Comparison of ENCODE assay signal across 17 cellular contexts in genomic region chr19:42229263-42229854, GRCh38. TPM values are rescaled to one million over a fixed set of nuclear protein-coding genes. Genes with fewer than 3 reads are reported as not detected.
DNase-seq lines count a peak whose midpoint lies in the region; ATAC-seq, FAIRE-seq and TF ChIP-seq lines count a peak whose summit lies in the region.
"Had no signal": no experiment of that assay in that cellular context is flagged by ENCODE, and none has a peak within 500 bp of the region (broad histone marks: within the 10 kb centered on the region; RNA-seq: fewer than 3 reads in every experiment).

No MANE protein-coding gene starts in this region.

- H3K4me3 ChIP-seq in CD8-positive, alpha-beta T cell (ENCODE audit: low read depth, low read length): no peak overlapping the region
- H3K4me3 ChIP-seq in HCT116 (replicated peaks in 1 of 2; ENCODE audit: low read depth in 1 of 2, low read length in 2 of 2) (no peak overlapping the region), mesodermal cell (ENCODE audit: extremely low read depth, insufficient read depth, low read length, poor library complexity, severe bottlenecking) (no peak overlapping the region), small intestine (ENCODE audit: low read depth in 1 of 2, low read length in 2 of 2) (no peak overlapping the region)
- H3K4me3 ChIP-seq: coronary artery, thoracic aorta had no signal

- RAD21 ChIA-PET in HCT116 (lab: Charles Lee; ENCODE audit: low non-redundant PET in 1 of 2, low total read pairs in 2 of 2, uncharacterized antibody in 2 of 2, unreplicated experiment in 2 of 2): no interaction called here

- no peaks in the 10 kb centered on the region for H4K20me1 ChIP-seq in HCT116 (ENCODE audit: insufficient read depth)

- no peaks in the 10 kb centered on the region for H3K27me3 ChIP-seq in CD8-positive, alpha-beta T cell (ENCODE audit: insufficient read depth, low read length)
- no peaks in the 10 kb centered on the region for H3K27me3 ChIP-seq in HCT116 (ENCODE audit: insufficient read depth, low read length)
- H3K27me3 ChIP-seq in small intestine (ENCODE audit: control insufficient read depth in 2 of 2, insufficient read depth in 2 of 2, low read length in 2 of 2): no peaks in the 10 kb centered on the region

- no peaks in the 10 kb centered on the region for H3K9me3 ChIP-seq in CD8-positive, alpha-beta T cell (ENCODE audit: low read length)
- H3K9me3 ChIP-seq in HCT116 (ENCODE audit: control insufficient read depth in 1 of 2, insufficient read depth in 1 of 2, low read depth in 1 of 2, low read length in 2 of 2): no peaks in the 10 kb centered on the region
- H3K9me3 ChIP-seq in mesodermal cell (ENCODE audit: control insufficient read depth, low read length): no peaks in the 10 kb centered on the region
- H3K9me3 ChIP-seq in small intestine (ENCODE audit: control insufficient read depth, low read depth): no peaks in the 10 kb centered on the region
- H3K9me3 ChIP-seq: thoracic aorta had no signal

- H3K79me2 ChIP-seq in HCT116 (ENCODE audit: insufficient read depth, low read length): peaks cover 71% of the 10 kb centered on the region; the same call in 1 of the 2 replicates

- peaks cover 21% of the 10 kb centered on the region for H3K4me1 Mint-ChIP-seq in CD8-positive, alpha-beta T cell (ENCODE audit: low read depth)

- peak overlapping the region; percentile 66 for H3K27ac Mint-ChIP-seq in CD8-positive, alpha-beta T cell
- H3K27ac Mint-ChIP-seq in activated naive CD4-positive, alpha-beta T cell treated with anti-CD3 and anti-CD28 coated beads, Interleukin-2, amount 50 U/mL, for 72 hours: peak overlapping the region; percentile 47 to 80

- H3K9me2 ChIP-seq in HCT116 (ENCODE audit: insufficient read depth): no peaks in the 10 kb centered on the region

- CTCF ChIA-PET in CD8-positive, alpha-beta T cell (lab: Charles Lee): interaction anchor here (0.6 to 2.0 kb wide), 3 partner anchors 10 to 127 kb away, joined by 3 to 6 read pairs (median 3); no protein-coding TSS in a partner anchor
- CTCF ChIA-PET in HCT116 (lab: Charles Lee): no interaction called here

- no peak for ATAC-seq in CD8-positive, alpha-beta T cell
- peak; percentile 51 for ATAC-seq in HCT116
- peak in 1 of 2 donors; percentile 6 for ATAC-seq in activated naive CD4-positive, alpha-beta T cell treated with anti-CD3 and anti-CD28 coated beads, Interleukin-2, amount 50 U/mL, for 72 hours
- ATAC-seq in left colon: no peak
- ATAC-seq in HG03097 (IDR thresholded peaks at IDR 0.05; ENCODE audit: low FRiP score, unreplicated experiment): no peak
- ATAC-seq: activated CD4-positive, CD25-positive, alpha-beta regulatory T cell treated with anti-CD3 and anti-CD28 coated beads, Interleukin-2, amount 50 U/mL, for 24 hours had no signal

- peaks cover 64% of the 10 kb centered on the region for H3K36me3 ChIP-seq in CD8-positive, alpha-beta T cell (ENCODE audit: insufficient read depth, low read length)
- H3K36me3 ChIP-seq in HCT116 (ENCODE audit: control insufficient read depth in 1 of 2, insufficient read depth in 2 of 2, low read length in 2 of 2) (peaks cover 35 to 56% of the 10 kb centered on the region in 2 experiments), mesodermal cell (ENCODE audit: control insufficient read depth, insufficient read depth, low read length) (peaks cover 97% of the 10 kb centered on the region), small intestine (ENCODE audit: control insufficient read depth in 2 of 2, insufficient read depth in 2 of 2, low read length in 2 of 2) (peaks cover 21 to 31% of the 10 kb centered on the region in 2 donors)

- peaks cover 86% of the 10 kb centered on the region for H3K36me3 Mint-ChIP-seq in CD8-positive, alpha-beta T cell
- peaks cover 7 to 9% of the 10 kb centered on the region in 2 donors for H3K36me3 Mint-ChIP-seq in activated naive CD4-positive, alpha-beta T cell treated with anti-CD3 and anti-CD28 coated beads, Interleukin-2, amount 50 U/mL, for 72 hours

- DNase-seq in CD8-positive, alpha-beta T cell: no peak
- DNase-seq in HCT116 (ENCODE audit: low read depth, low spot score) (no peak), foreskin melanocyte (no peak), left colon (no peak), small intestine (no peak)
- no peak for DNase-seq in activated naive CD4-positive, alpha-beta T cell treated with anti-CD3 and anti-CD28 coated beads, Interleukin-2, amount 50 U/mL, for 72 hours (ENCODE audit: low spot score in 2 of 2)
- DNase-seq: activated effector memory CD4-positive, alpha-beta T cell treated with Interleukin-2 at 50 U/mL for 16 hours; COR-L47; GOT3; NCI-H1436 treated with DMSO at 0.1 percent for 48 hours; NCI-H526 had no signal

- no peak overlapping the region for H3K9ac ChIP-seq in HCT116 (ENCODE audit: low read length)

- WGBS in mesodermal cell (ENCODE audit: insufficient coverage in 2 of 2), 2 experiments: 75 to 85% methylated on average over 2 of the region's 5 CpGs
- 79 to 82% (median 79%) methylated on average over 5 of the region's 5 CpGs for WGBS in small intestine, 3 donors

- H2AFZ ChIP-seq in HCT116 (ENCODE audit: low read depth, low read length, poor library complexity, severe bottlenecking): no peak overlapping the region

- H3K27ac ChIP-seq in CD8-positive, alpha-beta T cell (ENCODE audit: low read depth, low read length): no peak overlapping the region
- H3K27ac ChIP-seq in HCT116 (ENCODE audit: low read depth, low read length): 0 out of 2 replicates have a peak overlapping the region, but pooled peaks have one; percentile 13
- H3K27ac ChIP-seq in mesodermal cell (ENCODE audit: low read depth, low read length, severe bottlenecking): peak overlapping the region; percentile 6
- no peak overlapping the region for H3K27ac ChIP-seq in small intestine (ENCODE audit: low read depth in 1 of 2, low read length in 1 of 2)
- H3K27ac ChIP-seq: coronary artery, thoracic aorta had no signal

- TF ChIP-seq POLR2A in HCT116 (IDR thresholded peaks at IDR 0.05; ENCODE audit: borderline replicate concordance, extremely low read depth, insufficient read depth, insufficient read length): no peak

- H3K4me3 Mint-ChIP-seq in CD8-positive, alpha-beta T cell: no peak overlapping the region

- intact Hi-C loops in CD8-positive, alpha-beta T cell (cut with DNase I, micrococcal nuclease): no loop called here
- intact Hi-C loops in HCT116 (cut with micrococcal nuclease): no loop called here
- intact Hi-C loops in left colon (cut with DNase I, micrococcal nuclease): no loop called here

- BruUV-seq in HCT116 (replicated peaks; lab: Mats Ljungman, UMichigan): no TSS peak

- no peaks in the 10 kb centered on the region for H3K9me3 Mint-ChIP-seq in CD8-positive, alpha-beta T cell
- no peaks in the 10 kb centered on the region for H3K9me3 Mint-ChIP-seq in activated naive CD4-positive, alpha-beta T cell treated with anti-CD3 and anti-CD28 coated beads, Interleukin-2, amount 50 U/mL, for 72 hours

- no peak overlapping the region for H3K4me2 ChIP-seq in HCT116 (ENCODE audit: low read length)

- no peaks in the 10 kb centered on the region for H3K27me3 Mint-ChIP-seq in CD8-positive, alpha-beta T cell (ENCODE audit: low read depth)

- no peak for FAIRE-seq in small intestine (lab: Jason Lieb, UNC)
- FAIRE-seq: HTR-8/SVneo had no signal

- POLR2A ChIA-PET in CD8-positive, alpha-beta T cell (lab: Charles Lee): no interaction called here
- POLR2A ChIA-PET in HCT116 (lab: Charles Lee): no interaction called here

- TF ChIP-seq CTCF in CD8-positive, alpha-beta T cell (IDR thresholded peaks at IDR 0.05): no peak
- peak in 2 of 3 experiments; percentile 21 to 30; a peak in 1 of 6 replicates for TF ChIP-seq CTCF in HCT116 (IDR thresholded peaks at IDR 0.05 in 2 of 3, conservative IDR thresholded peaks at IDR 0.05 in 1 of 3; ENCODE audit: borderline replicate concordance in 1 of 3, insufficient read depth in 1 of 3, low read depth in 2 of 3, low read length in 2 of 3)

- no peak for TF ChIP-seq RAD21 in HCT116 (IDR thresholded peaks at IDR 0.05; ENCODE audit: low read depth)

- peaks cover 4% of the 10 kb centered on the region for H3K4me1 ChIP-seq in CD8-positive, alpha-beta T cell (ENCODE audit: insufficient read depth, low read length)
- H3K4me1 ChIP-seq in HCT116 (ENCODE audit: control insufficient read depth in 1 of 2, insufficient read depth in 2 of 2, low read length in 2 of 2): no peaks in the 10 kb centered on the region
- H3K4me1 ChIP-seq in mesodermal cell (ENCODE audit: control insufficient read depth, insufficient read depth, low read length, poor library complexity, severe bottlenecking): peaks cover 5% of the 10 kb centered on the region
- no peaks in the 10 kb centered on the region for H3K4me1 ChIP-seq in small intestine (ENCODE audit: control insufficient read depth in 2 of 2, insufficient read depth in 1 of 2, low read depth in 1 of 2, low read length in 1 of 2)

RNA-seq across cellular contexts. Expression of gene ZNF526, which starts 9.2 kb away (rescaled TPM):
- total RNA-seq in CD8-positive, alpha-beta T cell: 1 to 10 TPM; 8.7 to 9.4 TPM
- total RNA-seq in HCT116 (2021; ENCODE audit: unreplicated experiment): 13.1 TPM
- 7.1 TPM in 2 replicates for polyA plus RNA-seq in HCT116 (2012)
- 10 to 100 TPM; 13.2 to 14.5 TPM for total RNA-seq in activated naive CD4-positive, alpha-beta T cell treated with anti-CD3 and anti-CD28 coated beads, Interleukin-2, amount 50 U/mL, for 72 hours
- 9.7 TPM for polyA plus RNA-seq in mesodermal cell (2013, experiment 1 of 2)
- 7.4 TPM for polyA plus RNA-seq in mesodermal cell (2013, experiment 2 of 2)
- 1 to 10 TPM; 8.1 to 8.7 TPM for total RNA-seq in left colon
- polyA plus RNA-seq in small intestine: 1 to 10 TPM; 3.2 to 4.8 (median 4.0) TPM

RNA-seq across cellular contexts. Expression of gene DEDD2, which starts 11.9 kb away (rescaled TPM):
- total RNA-seq in CD8-positive, alpha-beta T cell: 100 to 1,000 TPM; 112 to 115 TPM
- total RNA-seq in HCT116 (2021; ENCODE audit: unreplicated experiment): 32.7 TPM
- 32.8 and 41.3 TPM in 2 replicates for polyA plus RNA-seq in HCT116 (2012)
- 10 to 100 TPM; 28.7 to 39.3 TPM for total RNA-seq in activated naive CD4-positive, alpha-beta T cell treated with anti-CD3 and anti-CD28 coated beads, Interleukin-2, amount 50 U/mL, for 72 hours
- 24.9 TPM for polyA plus RNA-seq in mesodermal cell (2013, experiment 1 of 2)
- polyA plus RNA-seq in mesodermal cell (2013, experiment 2 of 2): 19.5 TPM
- 10 to 100 TPM; 20.5 to 42.2 TPM for total RNA-seq in left colon
- 10 to 100 TPM; 22.8 to 41.3 (median 38.5) TPM for polyA plus RNA-seq in small intestine

RNA-seq across cellular contexts. Expression of gene GSK3A, which starts 13.0 kb away (rescaled TPM):
- total RNA-seq in CD8-positive, alpha-beta T cell: 10 to 100 TPM; 15.1 to 15.2 TPM
- total RNA-seq in HCT116 (2021; ENCODE audit: unreplicated experiment) (57.2 TPM), left colon (10 to 100 TPM; 40.9 to 43.3 TPM)
- polyA plus RNA-seq in HCT116 (2012): 58.8 and 65.6 TPM in 2 replicates
- total RNA-seq in activated naive CD4-positive, alpha-beta T cell treated with anti-CD3 and anti-CD28 coated beads, Interleukin-2, amount 50 U/mL, for 72 hours: 10 to 100 TPM; 38.1 to 39.5 TPM
- polyA plus RNA-seq in mesodermal cell (2013, experiment 1 of 2): 61.9 TPM
- 56.5 TPM for polyA plus RNA-seq in mesodermal cell (2013, experiment 2 of 2)
- 10 to 100 TPM; 48.5 to 70.9 (median 70.3) TPM for polyA plus RNA-seq in small intestine

RNA-seq across cellular contexts. Expression of gene ERF, which starts 25.6 kb away (rescaled TPM):
- 10 to 100 TPM; 92.1 to 95.1 TPM for total RNA-seq in CD8-positive, alpha-beta T cell
- total RNA-seq in HCT116 (2021; ENCODE audit: unreplicated experiment) (96.1 TPM), left colon (10 to 100 TPM; 40.8 to 50.1 TPM)
- 55.7 and 62.1 TPM in 2 replicates for polyA plus RNA-seq in HCT116 (2012)
- 10 to 100 TPM; 48.8 to 67.8 TPM for total RNA-seq in activated naive CD4-positive, alpha-beta T cell treated with anti-CD3 and anti-CD28 coated beads, Interleukin-2, amount 50 U/mL, for 72 hours
- 89.7 TPM for polyA plus RNA-seq in mesodermal cell (2013, experiment 1 of 2)
- 85.3 TPM for polyA plus RNA-seq in mesodermal cell (2013, experiment 2 of 2)
- polyA plus RNA-seq in small intestine: 10 to 100 TPM; 28.6 to 51.6 (median 31.8) TPM

RNA-seq across cellular contexts. Expression of gene CIC, which starts 39.7 kb away (rescaled TPM):
- 100 to 1,000 TPM; 111 to 112 TPM for total RNA-seq in CD8-positive, alpha-beta T cell
- total RNA-seq in HCT116 (2021; ENCODE audit: unreplicated experiment) (52.0 TPM), left colon (10 to 100 TPM; 43.0 to 47.9 TPM)
- 43.4 and 44.2 TPM in 2 replicates for polyA plus RNA-seq in HCT116 (2012)
- 10 to 100 TPM; 87.7 to 90.6 TPM for total RNA-seq in activated naive CD4-positive, alpha-beta T cell treated with anti-CD3 and anti-CD28 coated beads, Interleukin-2, amount 50 U/mL, for 72 hours
- polyA plus RNA-seq in mesodermal cell (2013, experiment 1 of 2): 42.9 TPM
- 37.1 TPM for polyA plus RNA-seq in mesodermal cell (2013, experiment 2 of 2)
- 10 to 100 TPM; 14.1 to 29.8 (median 18.1) TPM for polyA plus RNA-seq in small intestine

Comparison
In these comparisons a context has a peak if more than half of its experiments do, and no peak if none do; other contexts are left out.
1. H3K27ac ChIP-seq: peak in HCT116 (single experiment) and mesodermal cell (single experiment); none in CD8-positive, alpha-beta T cell (single experiment) and small intestine (0 of 2).